17 cellular contexts compared by ENCODE assay signal in the genomic region with DNA sequence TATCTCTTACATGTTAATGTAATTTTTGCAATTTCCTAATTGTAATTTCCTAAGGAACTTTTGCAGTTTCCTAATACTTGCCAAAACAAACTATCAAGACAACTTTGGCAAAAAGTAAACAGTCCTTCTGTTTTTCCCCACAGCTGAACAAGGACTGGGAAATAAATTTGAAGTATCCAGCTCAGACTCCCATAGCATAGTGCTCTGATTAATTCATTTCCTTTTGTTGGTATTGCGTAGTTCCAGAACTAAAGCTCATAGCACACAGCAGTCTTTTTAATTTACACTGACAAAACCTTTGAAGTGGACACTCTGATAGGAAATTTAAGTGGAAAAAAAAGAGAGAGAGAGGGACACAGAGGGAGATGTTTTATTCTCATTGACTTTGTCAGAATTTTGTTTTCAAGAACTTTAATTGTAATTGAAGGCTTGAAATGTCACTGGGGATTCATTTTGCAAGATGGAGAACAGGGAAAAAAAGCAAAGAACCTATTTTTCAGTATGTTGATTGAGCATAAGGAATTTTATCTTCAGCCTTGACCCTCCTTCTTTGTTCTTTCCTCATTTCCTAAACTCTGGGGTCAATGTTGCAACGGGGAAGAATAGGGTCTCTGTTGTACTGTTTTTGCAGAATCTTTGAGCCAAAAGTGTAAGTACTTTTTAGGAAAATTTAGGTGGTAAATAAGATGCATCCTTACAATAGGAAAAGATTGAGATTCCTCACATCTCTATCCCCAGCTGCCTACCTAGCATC.
A peak's percentile ranks its signal among the peaks of the same experiment; 100 is the strongest.
DNase-seq lines count a peak whose midpoint lies in the region; ATAC-seq, FAIRE-seq and TF ChIP-seq lines count a peak whose summit lies in the region.
"Had no signal": no experiment of that assay in that cellular context is flagged by ENCODE, and none has a peak within 500 bp of the region (broad histone marks: within the 10 kb centered on the region; RNA-seq: fewer than 3 reads in every experiment).

No MANE protein-coding gene starts in this region.

- TF ChIP-seq RAD21 in A549 (conservative IDR thresholded peaks at IDR 0.05 in 1 of 2, IDR thresholded peaks at IDR 0.05 in 1 of 2) = no peak

- DNase-seq in DMS53 (lab: John Stamatoyannopoulos, UW) (peak; percentile 28), DMS53 treated with DMSO at 0.1 percent for 48 hours (lab: John Stamatoyannopoulos, UW; ENCODE audit: unreplicated experiment) (no peak), A549 (ENCODE audit: low read depth in 1 of 2, low spot score in 1 of 2) (no peak), amniotic epithelial cell (ENCODE audit: low read depth) (peak; percentile 6), fibroblast of pulmonary artery (ENCODE audit: low read depth) (peak; percentile 45), GM20000 (ENCODE audit: low spot score) (no peak)
- DNase-seq: Calu3; CD8-positive, alpha-beta T cell; DMS79; GDM1; GOT3; H9 had no signal

- no peak for TF ChIP-seq EP300 in A549 (IDR thresholded peaks at IDR 0.05)

- peak overlapping the region in 1 of 2 experiments; percentile 34; a peak in 1 of 6 replicates for H3K27ac ChIP-seq in A549
- H3K27ac ChIP-seq: 22Rv1; BLaER1 treated with 17β-estradiol and CSF1 and Interleukin-3, amounts not matched to agents 10 nM and 100 nM had no signal

- ATAC-seq in A549 (no peak), GM19023 (IDR thresholded peaks at IDR 0.05; ENCODE audit: unreplicated experiment) (no peak)
- ATAC-seq: CD8-positive, alpha-beta T cell had no signal

- no peak for FAIRE-seq in A549 (lab: Jason Lieb, UNC)
- FAIRE-seq: GM12892, GM18507 had no signal

- H3K4me3 ChIP-seq in A549 (no peak overlapping the region), fibroblast of pulmonary artery (replicated peaks; ENCODE audit: low read depth, low read length) (no peak overlapping the region)
- H3K4me3 ChIP-seq: BLaER1 treated with 17β-estradiol and CSF1 and Interleukin-3, amounts not matched to agents 10 nM and 100 nM had no signal

- H3K9me3 ChIP-seq in A549 = peaks cover 1% of the 10 kb centered on the region; the same call in 1 of the 3 replicates
- H3K9me3 ChIP-seq: BLaER1 treated with 17β-estradiol and CSF1 and Interleukin-3, amounts not matched to agents 10 nM and 100 nM had no signal

- peaks cover 8% of the 10 kb centered on the region; the same call in 1 of the 3 replicates for H3K4me1 ChIP-seq in A549
- H3K4me1 ChIP-seq: BLaER1 treated with 17β-estradiol and CSF1 and Interleukin-3, amounts not matched to agents 10 nM and 100 nM had no signal

- POLR2A ChIA-PET in A549 (lab: Yijun Ruan, JAX) = no interaction called here

- WGBS in A549 (ENCODE audit: missing lambda C conversion rate) = 40% methylated on average over 2 of the region's 2 CpGs

- no peak for TF ChIP-seq POLR2A in A549 (IDR thresholded peaks at IDR 0.05; ENCODE audit: low read length)

- CTCF ChIA-PET in A549 (lab: Yijun Ruan, JAX) = interaction anchor here (1.2 kb wide), 1 partner anchor 106 kb away, joined by 3 read pairs; no protein-coding TSS in a partner anchor

- H3K4me2 ChIP-seq in A549 = peak overlapping the region; percentile 33; the same call in 1 of the 3 replicates
- H3K4me2 ChIP-seq: BLaER1 treated with 17β-estradiol and CSF1 and Interleukin-3, amounts not matched to agents 10 nM and 100 nM had no signal

- TF ChIP-seq CTCF in A549 (IDR thresholded peaks at IDR 0.05) (no peak), fibroblast of pulmonary artery (IDR thresholded peaks at IDR 0.05; ENCODE audit: low read length, missing control alignments) (no peak), GM20000 (IDR thresholded peaks at IDR 0.05; ENCODE audit: extremely low read depth, missing control alignments) (no peak)

TF ChIP-seq in A549, 52 proteins besides CTCF, POLR2A, EP300 and RAD21:
- TF ChIP-seq ZFP36 (IDR thresholded peaks at IDR 0.05; ENCODE audit: borderline replicate concordance, partially characterized antibody) = no peak
TF ChIP-seq in A549: peak in this region for 0.

Comparison
In these comparisons a context has a peak if more than half of its experiments do, and no peak if none do; other contexts are left out.
1. DNase-seq: peak in DMS53 (single experiment), amniotic epithelial cell (single experiment) and fibroblast of pulmonary artery (single experiment); none in DMS53 treated with DMSO at 0.1 percent for 48 hours (single experiment), A549 (0 of 2) and GM20000 (single experiment).